11 cellular contexts compared by ENCODE assay signal in the genomic region with DNA sequence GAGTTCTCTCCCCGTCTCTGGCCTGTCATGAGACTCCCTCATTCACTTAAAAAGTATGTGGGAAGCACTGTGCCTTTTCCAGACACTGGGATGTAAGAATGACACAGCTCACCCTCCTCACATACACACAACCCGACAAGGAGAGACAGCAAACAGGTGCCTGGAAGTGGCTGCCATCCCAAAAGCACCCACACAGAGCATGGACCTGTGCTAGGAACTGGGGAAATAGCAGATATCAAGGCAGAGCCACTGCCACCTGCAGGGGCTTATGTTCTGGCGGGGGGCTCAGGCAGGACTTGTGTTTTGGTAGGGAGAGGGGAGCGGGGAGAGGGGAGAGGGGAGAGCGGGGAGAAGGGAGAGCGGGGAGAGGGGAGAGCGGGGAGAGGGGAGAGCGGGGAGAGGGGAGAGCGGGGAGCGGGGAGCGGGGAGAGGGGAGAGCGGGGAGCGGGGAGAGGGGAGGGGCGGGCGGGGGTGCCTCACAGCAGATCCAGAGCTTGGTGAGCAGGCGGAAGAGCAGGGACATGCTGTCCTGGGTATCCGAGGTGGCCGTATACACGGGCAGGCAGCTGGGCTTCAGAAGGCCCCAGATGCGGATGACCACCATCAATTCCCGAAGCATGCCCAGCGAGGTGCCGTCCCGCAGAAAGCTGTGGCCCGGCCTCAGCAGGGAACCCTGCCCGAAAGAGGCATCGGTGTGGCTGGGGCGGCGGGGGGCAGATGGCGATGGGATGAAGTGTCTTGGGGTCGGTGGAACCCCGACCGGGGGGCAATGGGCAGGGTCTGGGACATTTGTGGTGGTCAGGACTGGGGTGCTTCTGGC. TPM values are rescaled to one million over a fixed set of nuclear protein-coding genes. Genes with fewer than 3 reads are reported as not detected.
DNase-seq lines count a peak whose midpoint lies in the region; ATAC-seq and TF ChIP-seq lines count a peak whose summit lies in the region.
"Had no signal": no experiment of that assay in that cellular context is flagged by ENCODE, and none has a peak within 500 bp of the region (broad histone marks: within the 10 kb centered on the region; RNA-seq: fewer than 3 reads in every experiment).

No MANE protein-coding gene starts in this region.

- WGBS in ovary, 3 donors, result 52 to 79% (median 73%) methylated on average over 19 to 24 of the region's 33 CpGs

- ATAC-seq in GM19035 (IDR thresholded peaks at IDR 0.05; ENCODE audit: unreplicated experiment), result no peak

- no peaks in the 10 kb centered on the region for H4K20me1 ChIP-seq in KMS-11 (ENCODE audit: insufficient read depth)

- H2AFZ ChIP-seq in KMS-11 (ENCODE audit: low read depth), result no peak overlapping the region

- TF ChIP-seq CTCF in KMS-11 (conservative IDR thresholded peaks at IDR 0.05; ENCODE audit: low read depth, low read length) (no peak), dorsolateral prefrontal cortex (IDR thresholded peaks at IDR 0.05 in 54 of 56, conservative IDR thresholded peaks at IDR 0.05 in 2 of 56; ENCODE audit: low read depth in 1 of 56, partially characterized antibody in 56 of 56) (no peak), ovary (IDR thresholded peaks at IDR 0.05) (no peak)

- H3K27ac ChIP-seq in KMS-11 (no peak overlapping the region), dorsolateral prefrontal cortex (peak overlapping the region in 50 of 59 donors; percentile 16 to 89 (median 68)), ovary (peak overlapping the region; percentile 33 to 59)

- no peaks in the 10 kb centered on the region for H3K36me3 ChIP-seq in KMS-11 (ENCODE audit: insufficient read depth)
- no peaks in the 10 kb centered on the region for H3K36me3 ChIP-seq in ovary

- H3K9me3 ChIP-seq in ovary, result no peaks in the 10 kb centered on the region

- no peak for TF ChIP-seq EP300 in ovary (IDR thresholded peaks at IDR 0.05)

- peak overlapping the region; percentile 66; the same call in 1 of the 2 replicates for H3K4me2 ChIP-seq in KMS-11

- DNase-seq in NCI-H2171 treated with DMSO at 0.1 percent for 48 hours (lab: John Stamatoyannopoulos, UW) (peak; percentile 47), NCI-H2171 (lab: John Stamatoyannopoulos, UW) (no peak), dorsolateral prefrontal cortex (peak in 2 of 10 donors; percentile 35 to 69), ovary (peak in 4 of 5 donors; percentile 42 to 67 (median 62)), SW480 (ENCODE audit: low spot score) (no peak), DMS114 treated with DMSO at 0.1 percent for 48 hours (lab: John Stamatoyannopoulos, UW; ENCODE audit: unreplicated experiment) (no peak)

- H3K4me3 ChIP-seq in KMS-11 (IDR thresholded peaks at IDR 0.05; ENCODE audit: insufficient read depth, low read depth, low read length), result no peak overlapping the region
- peak overlapping the region in 2 of 59 donors; percentile 7 to 30 for H3K4me3 ChIP-seq in dorsolateral prefrontal cortex
- H3K4me3 ChIP-seq in ovary, result no peak overlapping the region

- H3K4me1 ChIP-seq in KMS-11 (ENCODE audit: low read depth, poor library complexity, severe bottlenecking), result peaks cover 8% of the 10 kb centered on the region
- peaks cover 17% of the 10 kb centered on the region for H3K4me1 ChIP-seq in ovary (ENCODE audit: insufficient read depth)

- no peak overlapping the region for H3K9ac ChIP-seq in KMS-11

- no peaks in the 10 kb centered on the region for H3K79me2 ChIP-seq in KMS-11 (ENCODE audit: insufficient read depth, low read depth)

- intact Hi-C loops in dorsolateral prefrontal cortex (cut with DNase I) (no loop called here), ovary (cut with DNase I) (no loop called here)

- TF ChIP-seq POLR2A in ovary (IDR thresholded peaks at IDR 0.05), result no peak

- H3K27me3 ChIP-seq in KMS-11 (ENCODE audit: insufficient read depth, low read depth) (no peaks in the 10 kb centered on the region), dorsolateral prefrontal cortex (no peaks in the 10 kb centered on the region), ovary (no peaks in the 10 kb centered on the region)

RNA-seq across cellular contexts. Expression of a gene that starts 12.2 kb away (rescaled TPM):
- total RNA-seq in dorsolateral prefrontal cortex (1 to 10 TPM in 102 of 120 experiments, under 1 TPM in 16, not detected in 2; 0.44 to 6.5 (median 1.9) TPM), ovary (100 to 1,000 TPM in 2 of 7 donors, 10 to 100 TPM in 3, 1 to 10 TPM in 2; 3.8 to 287 (median 25.3) TPM)
- 100 to 1,000 TPM in 1 of 2 donors, 10 to 100 TPM in 1; 39.2 to 335 TPM for polyA plus RNA-seq in ovary
- total RNA-seq: LHCN-M2 had no signal

RNA-seq across cellular contexts. Expression of a gene that starts 19.6 kb away (rescaled TPM):
- 1 to 10 TPM in 13 of 120 experiments, under 1 TPM in 14, not detected in 93; 0.47 to 5.3 (median 1.00) TPM for total RNA-seq in dorsolateral prefrontal cortex
- under 1 TPM in 3 of 7 donors, not detected in 4; 0.27 to 0.72 (median 0.34) TPM for total RNA-seq in ovary
- under 1 TPM in 1 of 2 donors, not detected in 1; 0.59 TPM for polyA plus RNA-seq in ovary

RNA-seq across cellular contexts. Expression of a gene that starts 21.3 kb away (rescaled TPM):
- total RNA-seq in dorsolateral prefrontal cortex, result 100 to 1,000 TPM in 1 of 120 experiments, 10 to 100 TPM in 119; 48.8 to 100 (median 63.9) TPM
- total RNA-seq in ovary, result 10 to 100 TPM; 33.1 to 75.4 (median 59.3) TPM
- polyA plus RNA-seq in ovary, result 10 to 100 TPM in 1 of 2 donors, under 1 TPM in 1; 0.62 to 42.9 TPM

RNA-seq across cellular contexts. Expression of a gene that starts 21.6 kb away (rescaled TPM):
- not detected for total RNA-seq in dorsolateral prefrontal cortex
- total RNA-seq in ovary, result not detected
- polyA plus RNA-seq in ovary, result not detected
- total RNA-seq: LHCN-M2, omental fat pad, subcutaneous adipose tissue had no signal

RNA-seq across cellular contexts. Expression of a gene that starts 30.9 kb away (rescaled TPM):
- total RNA-seq in dorsolateral prefrontal cortex, result 1 to 10 TPM in 47 of 120 experiments, under 1 TPM in 37, not detected in 36; 0.46 to 9.3 (median 1.0) TPM
- under 1 TPM in 1 of 7 donors, not detected in 6; 0.41 TPM for total RNA-seq in ovary
- not detected for polyA plus RNA-seq in ovary
- total RNA-seq: LHCN-M2, omental fat pad, subcutaneous adipose tissue had no signal

Comparison
In these comparisons a context has a peak if more than half of its experiments do, and no peak if none do; other contexts are left out.
1. DNase-seq: peak in NCI-H2171 treated with DMSO at 0.1 percent for 48 hours (single experiment) and ovary (4 of 5); none in NCI-H2171 (single experiment), SW480 (single experiment) and DMS114 treated with DMSO at 0.1 percent for 48 hours (single experiment).